1 cellular context compared by ENCODE assay signal in genomic region chr11:85647604-85648299, GRCh38.
TF ChIP-seq lines count a peak whose summit lies in the region.

TSS of gene TMEM126A (plus strand) at chr11:85647967. CDS start at chr11:85650256, 2,289 bp downstream.

TF ChIP-seq in HepG2, 621 proteins besides CTCF, POLR2A, EP300 and RAD21 (continued from another document and continues in another):
- TF ChIP-seq POGK (CRISPR knock-in tag; conservative IDR thresholded peaks at IDR 0.05) (no peak), HNF1B (CRISPR knock-in tag; IDR thresholded peaks at IDR 0.05) (peak; percentile 83; the same call in 1 of the 2 replicates), TARDBP (CRISPR knock-in tag; IDR thresholded peaks at IDR 0.05) (peak; percentile 61; the same call in 1 of the 2 replicates), ZBTB25 (CRISPR knock-in tag; IDR thresholded peaks at IDR 0.05) (peak; percentile 60; the same call in 1 of the 2 replicates), ARNT (IDR thresholded peaks at IDR 0.05) (no peak), CEBPZ (IDR thresholded peaks at IDR 0.05; ENCODE audit: low read length) (no peak), THAP7 (CRISPR knock-in tag; IDR thresholded peaks at IDR 0.05) (peak; percentile 76; the same call in 1 of the 2 replicates), BHLHE40 (IDR thresholded peaks at IDR 0.05; ENCODE audit: low read length) (no peak), TBX2 (CRISPR knock-in tag; IDR thresholded peaks at IDR 0.05; ENCODE audit: borderline replicate concordance) (peak; percentile 86), ZNF274 (CRISPR knock-in tag; IDR thresholded peaks at IDR 0.05) (no peak), MEIS2 (CRISPR knock-in tag; IDR thresholded peaks at IDR 0.05) (no peak), ZNF776 (CRISPR knock-in tag; IDR thresholded peaks at IDR 0.05) (no peak), CREB1 (IDR thresholded peaks at IDR 0.05) (peak; percentile 86), CREB1 (CRISPR knock-in tag; IDR thresholded peaks at IDR 0.05) (peak; percentile 96), CHCHD3 (CRISPR knock-in tag; IDR thresholded peaks at IDR 0.05) (no peak), ZHX2 (IDR thresholded peaks at IDR 0.05; ENCODE audit: low read depth) (peak; percentile 85), ZHX2 (CRISPR knock-in tag; IDR thresholded peaks at IDR 0.05; ENCODE audit: borderline replicate concordance) (no peak), ZNF781 (CRISPR knock-in tag; IDR thresholded peaks at IDR 0.05; ENCODE audit: borderline replicate concordance, not compliant biosample characterization) (peak; percentile 15), FOXP4 (CRISPR knock-in tag; IDR thresholded peaks at IDR 0.05) (0 out of 2 replicates have a peak, but pooled peaks have one; percentile 25), GATAD1 (CRISPR knock-in tag; IDR thresholded peaks at IDR 0.05) (peak; percentile 95), SP5 (CRISPR knock-in tag; IDR thresholded peaks at IDR 0.05; ENCODE audit: borderline replicate concordance, low read depth) (no peak), SP2 (CRISPR knock-in tag; IDR thresholded peaks at IDR 0.05) (peak; percentile 70), ZSCAN20 (CRISPR knock-in tag; IDR thresholded peaks at IDR 0.05; ENCODE audit: borderline replicate concordance) (no peak), ZBTB33 (CRISPR knock-in tag; IDR thresholded peaks at IDR 0.05) (no peak), SKI (IDR thresholded peaks at IDR 0.05; ENCODE audit: partially characterized antibody) (peak; percentile 18), SRSF4 (IDR thresholded peaks at IDR 0.05; ENCODE audit: low read depth, low read length, poor library complexity, severe bottlenecking) (no peak), EEA1 (CRISPR knock-in tag; IDR thresholded peaks at IDR 0.05; ENCODE audit: borderline replicate concordance) (no peak), HOMEZ (CRISPR knock-in tag; IDR thresholded peaks at IDR 0.05; ENCODE audit: low read depth) (peak; percentile 46; the same call in 1 of the 2 replicates), SOX6 (IDR thresholded peaks at IDR 0.05) (no peak), SOX6 (CRISPR knock-in tag; IDR thresholded peaks at IDR 0.05) (peak; percentile 64), ZSCAN29 (CRISPR knock-in tag; conservative IDR thresholded peaks at IDR 0.05) (no peak), PAWR (CRISPR knock-in tag; IDR thresholded peaks at IDR 0.05; ENCODE audit: borderline replicate concordance) (no peak), HINFP (CRISPR knock-in tag; IDR thresholded peaks at IDR 0.05; ENCODE audit: low read depth) (no peak), SP4 (CRISPR knock-in tag; IDR thresholded peaks at IDR 0.05) (peak; percentile 86), ETV5 (CRISPR knock-in tag; IDR thresholded peaks at IDR 0.05; ENCODE audit: borderline replicate concordance) (peak; percentile 88), ATM (IDR thresholded peaks at IDR 0.05; ENCODE audit: borderline replicate concordance) (no peak), ARNTL (CRISPR knock-in tag; IDR thresholded peaks at IDR 0.05) (no peak), SRY (CRISPR knock-in tag; IDR thresholded peaks at IDR 0.05) (peak; percentile 77; the same call in 1 of the 2 replicates)
